ENCODE assay signal across 11 cellular contexts in genomic region chr4:108110450-108110849, GRCh38.
DNase-seq lines count a peak whose midpoint lies in the region; ATAC-seq lines count a peak whose summit lies in the region.
"Had no signal": no experiment of that assay in that cellular context is flagged by ENCODE, and none has a peak within 500 bp of the region (broad histone marks: within the 10 kb centered on the region; RNA-seq: fewer than 3 reads in every experiment).

No MANE protein-coding gene starts in this region.

- peak overlapping the region; percentile 96 for H3K27ac Mint-ChIP-seq in activated naive CD8-positive, alpha-beta T cell
- H3K27ac Mint-ChIP-seq in stimulated activated naive B cell treated with anti-CD40 and anti-IgM and Interleukin-4, amounts not matched to agents 10 μg/mL and 1 μg/mL and 100 μg/mL, for 72 hours: no peak overlapping the region

- ATAC-seq in GM18498 (IDR thresholded peaks at IDR 0.05; ENCODE audit: unreplicated experiment) (peak; percentile 20), GM19043 (IDR thresholded peaks at IDR 0.05; ENCODE audit: low read depth, unreplicated experiment) (peak; percentile 12), HG03039 (IDR thresholded peaks at IDR 0.05; ENCODE audit: unreplicated experiment) (peak; percentile 11), GM21737 (IDR thresholded peaks at IDR 0.05; ENCODE audit: unreplicated experiment) (no peak)
- ATAC-seq in stimulated activated naive B cell treated with anti-CD40 and anti-IgM and Interleukin-4, amounts not matched to agents 10 μg/mL and 1 μg/mL and 100 μg/mL, for 72 hours (replicated peaks): no peak
- ATAC-seq: HCT116, K562 had no signal

- H3K4me1 Mint-ChIP-seq in activated naive CD8-positive, alpha-beta T cell (ENCODE audit: low read depth): peaks cover 96% of the 10 kb centered on the region
- H3K4me1 Mint-ChIP-seq in stimulated activated naive B cell treated with anti-CD40 and anti-IgM and Interleukin-4, amounts not matched to agents 10 μg/mL and 1 μg/mL and 100 μg/mL, for 72 hours: peaks cover 33 to 67% of the 10 kb centered on the region in 2 donors

- DNase-seq in NCI-H2171 (lab: John Stamatoyannopoulos, UW): no peak
- no peak for DNase-seq in stimulated activated naive B cell treated with anti-CD40 and anti-IgM and Interleukin-4, amounts not matched to agents 10 μg/mL and 1 μg/mL and 100 μg/mL, for 72 hours
- DNase-seq: glutamatergic neuron, tibial artery had no signal

- H3K27me3 Mint-ChIP-seq in activated naive CD8-positive, alpha-beta T cell: no peaks in the 10 kb centered on the region
- H3K27me3 Mint-ChIP-seq in stimulated activated naive B cell treated with anti-CD40 and anti-IgM and Interleukin-4, amounts not matched to agents 10 μg/mL and 1 μg/mL and 100 μg/mL, for 72 hours: no peaks in the 10 kb centered on the region

- peaks cover 24% of the 10 kb centered on the region for H3K36me3 Mint-ChIP-seq in activated naive CD8-positive, alpha-beta T cell
- H3K36me3 Mint-ChIP-seq in stimulated activated naive B cell treated with anti-CD40 and anti-IgM and Interleukin-4, amounts not matched to agents 10 μg/mL and 1 μg/mL and 100 μg/mL, for 72 hours: peaks cover 0 to 6% of the 10 kb centered on the region in 2 donors

- H3K9me3 Mint-ChIP-seq in activated naive CD8-positive, alpha-beta T cell (ENCODE audit: low read depth): no peaks in the 10 kb centered on the region
- no peaks in the 10 kb centered on the region for H3K9me3 Mint-ChIP-seq in stimulated activated naive B cell treated with anti-CD40 and anti-IgM and Interleukin-4, amounts not matched to agents 10 μg/mL and 1 μg/mL and 100 μg/mL, for 72 hours

- peak overlapping the region; percentile 78 for H3K4me3 Mint-ChIP-seq in activated naive CD8-positive, alpha-beta T cell
- no peak overlapping the region for H3K4me3 Mint-ChIP-seq in stimulated activated naive B cell treated with anti-CD40 and anti-IgM and Interleukin-4, amounts not matched to agents 10 μg/mL and 1 μg/mL and 100 μg/mL, for 72 hours

Comparison
In these comparisons a context has a peak if more than half of its experiments do, and no peak if none do; other contexts are left out.
1. ATAC-seq: peak in GM18498 (single experiment), GM19043 (single experiment) and HG03039 (single experiment); none in stimulated activated naive B cell treated with anti-CD40 and anti-IgM and Interleukin-4, amounts not matched to agents 10 μg/mL and 1 μg/mL and 100 μg/mL, for 72 hours (0 of 2) and GM21737 (single experiment).